Comparison of ENCODE assay signal across 31 cellular contexts in the genomic region with DNA sequence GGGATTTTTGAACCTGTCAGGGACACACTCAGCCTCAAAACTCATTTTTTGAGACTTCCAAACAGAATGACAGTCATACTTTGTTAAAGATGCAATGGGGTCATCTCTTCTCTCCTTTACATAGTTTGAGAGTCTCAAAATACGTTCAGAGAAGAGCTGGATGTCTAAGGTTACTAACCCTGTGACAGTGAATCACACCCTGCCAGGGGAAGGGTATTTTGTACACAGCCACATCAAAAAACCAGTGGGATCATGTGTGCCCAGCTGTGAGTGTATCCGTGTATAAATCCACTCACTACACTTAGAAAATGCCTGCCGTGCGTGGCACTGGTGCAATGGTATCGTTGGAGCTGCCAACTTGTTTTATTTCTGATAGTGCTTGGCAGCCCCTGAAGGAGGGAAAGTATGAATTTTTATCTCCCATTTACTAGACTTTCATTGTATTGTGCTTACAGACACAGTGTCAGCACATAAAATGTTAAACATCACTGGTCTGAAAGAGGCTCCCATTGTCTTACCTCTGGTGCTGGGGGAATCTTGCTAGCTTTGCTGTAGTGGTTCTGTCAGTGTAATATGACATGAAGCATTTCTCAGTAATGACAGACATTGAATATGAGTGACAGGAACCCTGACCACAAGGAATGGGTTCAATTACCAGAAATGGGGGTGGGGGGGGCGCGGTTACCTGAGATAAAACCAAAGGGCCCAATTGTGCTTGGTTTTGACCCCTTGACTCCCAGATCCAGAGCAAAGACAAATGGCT.
"Had no signal": no experiment of that assay in that cellular context is flagged by ENCODE, and none has a peak within 500 bp of the region (broad histone marks: within the 10 kb centered on the region; RNA-seq: fewer than 3 reads in every experiment).

No MANE protein-coding gene starts in this region.

- H3K27me3 ChIP-seq: brain microvascular endothelial cell, left lung, neutrophil, thyroid gland, upper lobe of right lung had no signal

- H3K4me3 Mint-ChIP-seq: endodermal cell; nephron; stimulated activated memory B cell treated with anti-CD40 and anti-IgM and Interleukin-4, amounts not matched to agents 10 μg/mL and 1 μg/mL and 100 μg/mL, for 72 hours; stimulated activated naive CD8-positive, alpha-beta T cell treated with anti-CD3 and anti-CD28 coated beads, Interleukin-15, amount 100 ng/mL, for 72 hours; T-helper 1 cell treated with Interleukin-12 subunit alpha and Interleukin-12 subunit beta and Interleukin-4 antibody, amounts not matched to agents 30 μg/mL and 1 μg/mL, for 36 hours had no signal

- FAIRE-seq: astrocyte had no signal

- H3K27me3 Mint-ChIP-seq: stimulated activated memory B cell treated with anti-CD40 and anti-IgM and Interleukin-4, amounts not matched to agents 10 μg/mL and 1 μg/mL and 100 μg/mL, for 72 hours; stimulated activated naive CD8-positive, alpha-beta T cell treated with anti-CD3 and anti-CD28 coated beads, Interleukin-15, amount 100 ng/mL, for 72 hours had no signal

- H3K4me1 ChIP-seq: left lung, upper lobe of right lung had no signal

- H3K9me3 ChIP-seq: left lung, neutrophil, thyroid gland, upper lobe of right lung had no signal

- H3K4me1 Mint-ChIP-seq: endodermal cell; stimulated activated memory B cell treated with anti-CD40 and anti-IgM and Interleukin-4, amounts not matched to agents 10 μg/mL and 1 μg/mL and 100 μg/mL, for 72 hours; stimulated activated naive CD8-positive, alpha-beta T cell treated with anti-CD3 and anti-CD28 coated beads, Interleukin-15, amount 100 ng/mL, for 72 hours had no signal

- DNase-seq: activated CD4-positive, alpha-beta T cell treated with anti-CD3 and anti-CD28 coated beads for 48 hours; activated CD4-positive, alpha-beta T cell treated with anti-CD3 and anti-CD28 coated beads, Interleukin-2, amount 50 U/mL, for 48 hours; activated CD8-positive, alpha-beta memory T cell treated with anti-CD3 and anti-CD28 coated beads for 24 hours; activated gamma-delta T cell; activated naive CD4-positive, alpha-beta T cell treated with anti-CD3 and anti-CD28 coated beads, Interleukin-2, amount 50 U/mL, for 16 hours; amniotic stem cell; brain microvascular endothelial cell; central memory CD4-positive, alpha-beta T cell; endodermal cell; foreskin fibroblast; kidney glomerular epithelial cell; left lung; stimulated activated CD4-positive, alpha-beta T cell treated with anti-CD3 and anti-CD28 coated beads, Interleukin-1b, Interleukin-23, amount 100 ng/mL, for 48 hours; stimulated activated CD4-positive, alpha-beta T cell treated with anti-CD3 and anti-CD28 coated beads, Interleukin-4, amount 100 ng/mL, for 4 hours; stimulated activated CD8-positive, alpha-beta memory T cell treated with anti-CD3 and anti-CD28 coated beads, Interleukin-4, amount 100 ng/mL, for 48 hours; stimulated activated naive CD8-positive, alpha-beta T cell treated with anti-CD3 and anti-CD28 coated beads, Interleukin-15, amount 100 ng/mL, for 72 hours; substantia nigra; T1000; upper lobe of right lung; WERI-Rb-1 had no signal

- H3K27ac Mint-ChIP-seq: endodermal cell; stimulated activated memory B cell treated with anti-CD40 and anti-IgM and Interleukin-4, amounts not matched to agents 10 μg/mL and 1 μg/mL and 100 μg/mL, for 72 hours; T-helper 1 cell treated with Interleukin-12 subunit alpha and Interleukin-12 subunit beta and Interleukin-4 antibody, amounts not matched to agents 30 μg/mL and 1 μg/mL, for 36 hours had no signal

- H3K4me3 ChIP-seq: left lung, lung, skin epidermis, thyroid gland, upper lobe of right lung had no signal

- H3K27ac ChIP-seq: brain microvascular endothelial cell, left lung, neutrophil, skin epidermis, thyroid gland, upper lobe of right lung, WERI-Rb-1 had no signal

- H3K9me3 Mint-ChIP-seq: endodermal cell; nephron; stimulated activated memory B cell treated with anti-CD40 and anti-IgM and Interleukin-4, amounts not matched to agents 10 μg/mL and 1 μg/mL and 100 μg/mL, for 72 hours; stimulated activated naive CD8-positive, alpha-beta T cell treated with anti-CD3 and anti-CD28 coated beads, Interleukin-15, amount 100 ng/mL, for 72 hours; T-helper 1 cell treated with Interleukin-12 subunit alpha and Interleukin-12 subunit beta and Interleukin-4 antibody, amounts not matched to agents 30 μg/mL and 1 μg/mL, for 36 hours had no signal

- H3K36me3 ChIP-seq: brain microvascular endothelial cell, left lung, neutrophil, thyroid gland, upper lobe of right lung, WERI-Rb-1 had no signal

- ATAC-seq: activated CD4-positive, CD25-positive, alpha-beta regulatory T cell treated with anti-CD3 and anti-CD28 coated beads, Interleukin-2, amount 50 U/mL, for 24 hours; esophagus mucosa; left lung; sciatic nerve; stimulated activated memory B cell treated with anti-CD40 and anti-IgM and Interleukin-4, amounts not matched to agents 10 μg/mL and 1 μg/mL and 100 μg/mL, for 72 hours; stimulated activated naive CD8-positive, alpha-beta T cell treated with anti-CD3 and anti-CD28 coated beads, Interleukin-15, amount 100 ng/mL, for 72 hours; upper lobe of right lung had no signal
